Comparison of ENCODE assay signal across 15 cellular contexts in genomic region chr19:3610745-3611717, GRCh38. TPM values are rescaled to one million over a fixed set of nuclear protein-coding genes. Genes with fewer than 3 reads are reported as not detected.
"Had no signal": no experiment of that assay in that cellular context is flagged by ENCODE, and none has a peak within 500 bp of the region (broad histone marks: within the 10 kb centered on the region; RNA-seq: fewer than 3 reads in every experiment).

No MANE protein-coding gene starts in this region.

- H3K9me3 ChIP-seq: breast epithelium, left lung, neutrophil had no signal

- H3K27ac ChIP-seq: left lung, neutrophil had no signal

- H3K4me3 ChIP-seq: breast epithelium, left lung, skin epidermis had no signal

- H3K27me3 ChIP-seq: breast epithelium had no signal

- DNase-seq: activated CD4-positive, CD25-positive, alpha-beta regulatory T cell treated with anti-CD3 and anti-CD28 coated beads, Interleukin-2, amount 50 U/mL, for 72 hours; anterior cingulate cortex; hippocampal formation; mesenchymal stem cell; natural killer cell; retina; stimulated activated naive CD8-positive, alpha-beta T cell treated with anti-CD3 and anti-CD28 coated beads, Interleukin-15, Interleukin-2, amounts not matched to agents 100 U/mL and 50 U/mL, for 24 hours; T-helper 1 cell; T1000 had no signal

RNA-seq across cellular contexts. Expression of gene TBXA2R, which starts 4.4 kb away (rescaled TPM):
- polyA plus RNA-seq: keratinocyte had no signal

RNA-seq across cellular contexts. Expression of gene GIPC3, which starts 25.8 kb away (rescaled TPM):
- total RNA-seq: epithelial cell of proximal tubule had no signal
- polyA plus RNA-seq: keratinocyte had no signal
